24 cellular contexts compared by ENCODE assay signal in the genomic region with DNA sequence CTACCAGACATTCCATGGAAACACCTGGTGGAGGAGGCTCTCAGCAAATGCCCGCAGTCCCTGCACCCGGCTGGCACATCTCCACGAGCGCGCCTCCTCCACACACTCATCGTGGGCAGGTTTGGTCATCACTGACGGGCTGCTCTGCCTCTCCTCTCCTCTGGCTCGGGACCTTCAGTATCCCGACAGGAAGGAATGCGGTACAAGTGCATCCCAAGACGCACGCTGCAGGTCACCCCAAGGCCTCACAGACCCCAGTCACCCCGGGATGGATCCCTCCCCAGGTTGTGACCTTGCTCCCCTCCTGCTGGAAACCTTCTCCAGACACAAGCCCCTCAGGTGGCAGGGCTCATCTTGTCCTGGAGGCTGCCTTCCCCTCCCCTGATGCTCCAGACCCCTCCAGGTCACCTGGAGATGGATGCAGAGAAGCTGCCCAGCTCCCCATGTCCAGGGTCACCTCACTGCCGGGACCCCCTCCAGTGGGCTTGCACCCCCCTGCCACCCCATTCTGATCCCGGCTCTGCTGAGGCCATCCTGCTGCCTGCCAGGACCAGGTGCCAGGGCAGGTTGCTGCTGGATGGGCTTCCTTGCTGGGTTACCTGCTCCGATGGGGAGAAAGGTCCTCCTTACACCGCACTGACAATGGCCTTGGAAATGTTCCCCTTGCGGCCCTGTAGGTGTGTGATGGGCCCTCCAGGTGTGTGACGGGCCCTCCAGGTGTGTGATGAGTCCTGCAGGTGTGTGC. TPM values are rescaled to one million over a fixed set of nuclear protein-coding genes. Genes with fewer than 3 reads are reported as not detected.
"Had no signal": no experiment of that assay in that cellular context is flagged by ENCODE, and none has a peak within 500 bp of the region (broad histone marks: within the 10 kb centered on the region; RNA-seq: fewer than 3 reads in every experiment).

No MANE protein-coding gene starts in this region.

- H3K9me3 Mint-ChIP-seq: stimulated activated naive B cell treated with anti-CD40 and anti-IgM and Interleukin-4, amounts not matched to agents 10 μg/mL and 1 μg/mL and 100 μg/mL, for 72 hours; T-cell; T-helper 2 cell treated with Interferon-gamma antibody and Interleukin-4, amounts not matched to agents 5 μg/mL and 100 μg/mL, for 36 hours had no signal

- H3K9me3 ChIP-seq: neutrophil, right lobe of liver, upper lobe of left lung had no signal

- H3K27me3 Mint-ChIP-seq: activated naive CD8-positive, alpha-beta T cell; naive thymus-derived CD4-positive, alpha-beta T cell; T-cell had no signal

- H3K27me3 ChIP-seq: right lobe of liver, upper lobe of left lung had no signal

- H3K9ac ChIP-seq: parathyroid adenoma had no signal

- H3K36me3 ChIP-seq: neutrophil, right lobe of liver, upper lobe of left lung had no signal

- H3K4me3 Mint-ChIP-seq: activated CD8-positive, alpha-beta T cell treated with anti-CD3 and anti-CD28 coated beads, Interleukin-2, amount 10 ng/mL, durations not matched to agents 7 days and 5 days; activated naive CD8-positive, alpha-beta T cell; stimulated activated naive B cell treated with anti-CD40 and anti-IgM and Interleukin-4, amounts not matched to agents 10 μg/mL and 1 μg/mL and 100 μg/mL, for 72 hours; T-cell; T-helper 2 cell treated with Interferon-gamma antibody and Interleukin-4, amounts not matched to agents 5 μg/mL and 100 μg/mL, for 36 hours had no signal

- ATAC-seq: activated CD8-positive, alpha-beta T cell treated with anti-CD3 and anti-CD28 coated beads, Interleukin-2, amount 10 ng/mL, durations not matched to agents 7 days and 5 days; foreskin keratinocyte; naive thymus-derived CD4-positive, alpha-beta T cell; right lobe of liver; stimulated activated naive B cell treated with anti-CD40 and anti-IgM and Interleukin-4, amounts not matched to agents 10 μg/mL and 1 μg/mL and 100 μg/mL, for 72 hours had no signal

- H3K36me3 Mint-ChIP-seq: activated naive CD8-positive, alpha-beta T cell; stimulated activated naive B cell treated with anti-CD40 and anti-IgM and Interleukin-4, amounts not matched to agents 10 μg/mL and 1 μg/mL and 100 μg/mL, for 72 hours; T-cell had no signal

- H2AFZ ChIP-seq: parathyroid adenoma had no signal

- H3K4me1 ChIP-seq: foreskin keratinocyte, parathyroid adenoma had no signal

- H3K79me2 ChIP-seq: parathyroid adenoma had no signal

- DNase-seq: activated CD4-positive, alpha-beta T cell treated with anti-CD3 and anti-CD28 coated beads for 1 hour; activated CD4-positive, alpha-beta T cell treated with anti-CD3 and anti-CD28 coated beads, Interleukin-2, amount 50 U/mL, for 1 hour; activated CD8-positive, alpha-beta T cell treated with anti-CD3 and anti-CD28 coated beads, Interleukin-2, amount 10 ng/mL, durations not matched to agents 7 days and 5 days; activated gamma-delta T cell treated with Interleukin-2 at 50 U/mL for 16 hours; activated T-cell treated with anti-CD3 and anti-CD28 coated beads, Interleukin-2, amount 50 U/mL, for 1 hour; amniotic stem cell; effector memory CD4-positive, alpha-beta T cell; foreskin keratinocyte; naive thymus-derived CD4-positive, alpha-beta T cell; small intestine; stimulated activated CD4-positive, alpha-beta T cell treated with anti-CD3 and anti-CD28 coated beads, Interleukin-15, amount 100 ng/mL, for 24 hours; stimulated activated CD4-positive, alpha-beta T cell treated with anti-CD3 and anti-CD28 coated beads, Interleukin-2, amount 100 ng/mL, for 48 hours; stimulated activated CD8-positive, alpha-beta memory T cell treated with anti-CD3 and anti-CD28 coated beads, Interleukin-4, amount 100 ng/mL, for 48 hours; stimulated activated naive B cell treated with anti-CD40 and anti-IgM and Interleukin-4, amounts not matched to agents 10 μg/mL and 1 μg/mL and 100 μg/mL, for 72 hours; T-cell; upper lobe of left lung had no signal

- H3K4me3 ChIP-seq: lung, right lobe of liver, SK-N-MC, upper lobe of left lung had no signal

- H3K27ac Mint-ChIP-seq: activated CD8-positive, alpha-beta T cell treated with anti-CD3 and anti-CD28 coated beads, Interleukin-2, amount 10 ng/mL, durations not matched to agents 7 days and 5 days; activated naive CD8-positive, alpha-beta T cell; stimulated activated naive B cell treated with anti-CD40 and anti-IgM and Interleukin-4, amounts not matched to agents 10 μg/mL and 1 μg/mL and 100 μg/mL, for 72 hours; T-cell; T-helper 2 cell treated with Interferon-gamma antibody and Interleukin-4, amounts not matched to agents 5 μg/mL and 100 μg/mL, for 36 hours had no signal

- H3K27ac ChIP-seq: foreskin keratinocyte, neutrophil, parathyroid adenoma, right lobe of liver, SK-N-MC, upper lobe of left lung had no signal

RNA-seq across cellular contexts. Expression of a gene that starts 29.9 kb away (rescaled TPM):
- total RNA-seq: foreskin keratinocyte had no signal
- polyA plus RNA-seq: keratinocyte had no signal
